Comparison of ENCODE assay signal across 10 cellular contexts in genomic region chr3:98770261-98771039, GRCh38. TPM values are rescaled to one million over a fixed set of nuclear protein-coding genes. Genes with fewer than 3 reads are reported as not detected.
A peak's percentile ranks its signal among the peaks of the same experiment; 100 is the strongest.
DNase-seq lines count a peak whose midpoint lies in the region; ATAC-seq and TF ChIP-seq lines count a peak whose summit lies in the region.
"Had no signal": no experiment of that assay in that cellular context is flagged by ENCODE, and none has a peak within 500 bp of the region (broad histone marks: within the 10 kb centered on the region; RNA-seq: fewer than 3 reads in every experiment).

No MANE protein-coding gene starts in this region.

- POLR2A ChIA-PET in MCF 10A (lab: Yijun Ruan, JAX), result interaction anchor here (0.7 to 1.7 kb wide), 3 partner anchors 14 to 432 kb away, joined by 3 to 6 read pairs (median 4); no protein-coding TSS in a partner anchor

- no peaks in the 10 kb centered on the region for H3K27me3 ChIP-seq in psoas muscle (ENCODE audit: insufficient read depth in 3 of 3, low read length in 2 of 3)

- intact Hi-C loops in MCF 10A (cut with micrococcal nuclease), result no loop called here
- intact Hi-C loops in psoas muscle (cut with DNase I), result loop anchor here in 1 of 2 donors (5.0 kb wide), 1 partner anchor 38 kb away; no protein-coding TSS in a partner anchor

- H3K4me1 ChIP-seq in psoas muscle, result peaks cover 49% of the 10 kb centered on the region

- H3K36me3 ChIP-seq in psoas muscle (ENCODE audit: insufficient read depth in 1 of 2, low read depth in 1 of 2), result peaks cover 0 to 9% of the 10 kb centered on the region in 2 donors

- 55 to 77% (median 66%) methylated on average over 8 of the region's 8 CpGs for WGBS in psoas muscle, 3 donors

- no peaks in the 10 kb centered on the region for H3K9me3 ChIP-seq in psoas muscle

- no peaks in the 10 kb centered on the region for H3K9me3 Mint-ChIP-seq in MCF 10A (ENCODE audit: unreplicated experiment)

- no peaks in the 10 kb centered on the region for H3K36me3 Mint-ChIP-seq in MCF 10A (ENCODE audit: insufficient read depth, unreplicated experiment)

- ATAC-seq in GM19324 (IDR thresholded peaks at IDR 0.05; ENCODE audit: low FRiP score, unreplicated experiment) (peak; percentile 78), HG02943 (IDR thresholded peaks at IDR 0.05; ENCODE audit: low read depth, unreplicated experiment) (peak; percentile 77), psoas muscle (peak; percentile 54 to 81 (median 76))
- ATAC-seq: esophagus mucosa had no signal

- no TSS peak for BruUV-seq in MCF 10A (replicated peaks; lab: Mats Ljungman, UMichigan)

- H3K4me3 ChIP-seq in psoas muscle, result no peak overlapping the region

- CTCF ChIA-PET in MCF 10A (lab: Yijun Ruan, JAX), result interaction anchor here (0.8 kb wide), 1 partner anchor 804 kb away, joined by 3 read pairs; no protein-coding TSS in a partner anchor

- H3K27ac ChIP-seq in psoas muscle, result peak overlapping the region; percentile 59

- H3K4me1 Mint-ChIP-seq in MCF 10A (ENCODE audit: insufficient read depth, unreplicated experiment), result peaks cover 12% of the 10 kb centered on the region

- DNase-seq in MCF 10A (ENCODE audit: unreplicated experiment) (no peak), psoas muscle (peak in 1 of 2 donors; percentile 26), NCI-H446 (lab: John Stamatoyannopoulos, UW) (no peak), NCI-H526 (lab: John Stamatoyannopoulos, UW) (no peak), amniotic stem cell (lab: John Stamatoyannopoulos, UW) (no peak)
- no peak for DNase-seq in activated CD4-positive, alpha-beta T cell treated with anti-CD3 and anti-CD28 coated beads for 4 hours
- DNase-seq: NCI-H1048 had no signal

- H3K4me3 Mint-ChIP-seq in MCF 10A (ENCODE audit: unreplicated experiment), result no peak overlapping the region

- H3K27ac Mint-ChIP-seq in MCF 10A (ENCODE audit: low read depth, unreplicated experiment), result peak overlapping the region; percentile 87

- no peaks in the 10 kb centered on the region for H3K27me3 Mint-ChIP-seq in MCF 10A (ENCODE audit: insufficient read depth, unreplicated experiment)

- TF ChIP-seq CTCF in MCF 10A (IDR thresholded peaks at IDR 0.05; ENCODE audit: unreplicated experiment) (no peak), psoas muscle (IDR thresholded peaks at IDR 0.05) (no peak)

RNA-seq across cellular contexts. Expression of gene ST3GAL6, which starts 7.3 kb away (rescaled TPM):
- total RNA-seq in MCF 10A (2022), result 1.2 and 1.5 TPM in 2 replicates
- 10 to 100 TPM in 1 of 4 donors, 1 to 10 TPM in 3; 8.7 to 22.9 (median 9.6) TPM for total RNA-seq in psoas muscle
- 10 to 100 TPM in 1 of 3 donors, 1 to 10 TPM in 2; 7.6 to 14.9 (median 8.9) TPM for polyA plus RNA-seq in psoas muscle
